In genomic region chr3:462851-463250, GRCh38 we compare ENCODE assay signal across 21 cellular contexts.
"Had no signal": no experiment of that assay in that cellular context is flagged by ENCODE, and none has a peak within 500 bp of the region (broad histone marks: within the 10 kb centered on the region; RNA-seq: fewer than 3 reads in every experiment).

No MANE protein-coding gene starts in this region.

- H3K4me1 ChIP-seq: esophagus muscularis mucosa, foreskin keratinocyte, pancreas, testis, tibial artery had no signal

- H3K9me3 ChIP-seq: esophagus muscularis mucosa, neutrophil, pancreas, testis, tibial artery had no signal

- H3K36me3 ChIP-seq: esophagus muscularis mucosa, neutrophil, pancreas, tibial artery had no signal

- H3K4me3 ChIP-seq: coronary artery, esophagus muscularis mucosa, lung, pancreas, smooth muscle cell, testis, tibial artery had no signal

- DNase-seq: dermis blood vessel endothelial cell; effector memory CD4-positive, alpha-beta T cell; foreskin keratinocyte; head of caudate nucleus; natural killer cell; pancreas; stimulated activated CD4-positive, alpha-beta T cell treated with anti-CD3 and anti-CD28 coated beads, Interleukin-12 subunit alpha, Interleukin-12 subunit beta, amount 100 ng/mL, for 4 hours; stimulated activated CD4-positive, alpha-beta T cell treated with anti-CD3 and anti-CD28 coated beads, Interleukin-1b, Interleukin-23, amount 100 ng/mL, for 48 hours; stimulated activated CD4-positive, alpha-beta T cell treated with anti-CD3 and anti-CD28 coated beads, Interleukin-4, amount 100 ng/mL, for 1 hour; stimulated activated CD8-positive, alpha-beta memory T cell treated with anti-CD3 and anti-CD28 coated beads, Interleukin-4, amount 100 ng/mL, for 48 hours; stimulated activated naive CD8-positive, alpha-beta T cell treated with anti-CD3 and anti-CD28 coated beads, Interleukin-15, Interleukin-2, amounts not matched to agents 100 U/mL and 50 U/mL, for 24 hours; substantia nigra; testis; tibial artery had no signal

- H3K4me2 ChIP-seq: smooth muscle cell had no signal

- H3K27me3 Mint-ChIP-seq: memory B cell had no signal

- H3K27ac ChIP-seq: coronary artery, esophagus muscularis mucosa, foreskin keratinocyte, neutrophil, pancreas, testis, tibial artery had no signal

- H3K9me3 Mint-ChIP-seq: memory B cell, type B pancreatic cell had no signal

- H3K4me3 Mint-ChIP-seq: memory B cell, natural killer cell, type B pancreatic cell had no signal

- H3K36me3 Mint-ChIP-seq: memory B cell, type B pancreatic cell had no signal

- H3K27ac Mint-ChIP-seq: memory B cell, natural killer cell, type B pancreatic cell had no signal

- H3K4me1 Mint-ChIP-seq: natural killer cell had no signal

- H3K27me3 ChIP-seq: esophagus muscularis mucosa, foreskin keratinocyte, neutrophil, pancreas, testis, tibial artery had no signal
